In the genomic region with DNA sequence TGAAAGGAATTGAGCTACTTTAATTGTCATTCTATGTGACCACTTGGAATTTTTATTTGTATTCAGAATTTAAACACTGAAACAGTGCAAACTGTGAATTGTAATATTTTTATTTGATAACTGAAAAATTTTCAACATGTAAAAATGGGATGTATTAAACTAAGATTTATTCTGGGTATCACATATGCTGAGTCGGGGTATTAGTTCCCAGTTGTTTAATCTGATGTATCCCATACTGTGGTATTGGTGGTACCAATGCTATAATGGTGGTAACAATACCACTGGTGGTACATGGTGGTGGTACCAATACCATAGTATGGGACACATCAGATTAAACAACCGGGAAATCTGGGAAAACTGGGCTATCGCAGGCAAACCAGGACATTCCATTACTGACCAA, we compare ENCODE assay signal across 2 cellular contexts.
TF ChIP-seq lines count a peak whose summit lies in the region.

No MANE protein-coding gene starts in this region.

TF ChIP-seq in HepG2, 621 proteins besides CTCF, POLR2A, EP300 and RAD21:
- TF ChIP-seq ZIK1 (CRISPR knock-in tag; IDR thresholded peaks at IDR 0.05; ENCODE audit: borderline replicate concordance, low read depth): no peak
- TF ChIP-seq MAFF (IDR thresholded peaks at IDR 0.05; ENCODE audit: low read depth, low read length): peak; percentile 95
- no peak for TF ChIP-seq RELA (CRISPR knock-in tag; IDR thresholded peaks at IDR 0.05)
- TF ChIP-seq MAFK (conservative IDR thresholded peaks at IDR 0.05 in 1 of 2, IDR thresholded peaks at IDR 0.05 in 1 of 2; ENCODE audit: low read length in 2 of 2): peak; percentile 92 to 96
- TF ChIP-seq ZNF430 (CRISPR knock-in tag; IDR thresholded peaks at IDR 0.05): no peak
- TF ChIP-seq TBX2 (CRISPR knock-in tag; IDR thresholded peaks at IDR 0.05; ENCODE audit: borderline replicate concordance): no peak
- TF ChIP-seq RAD51 (IDR thresholded peaks at IDR 0.05; ENCODE audit: borderline replicate concordance): no peak
- no peak for TF ChIP-seq ZNF460 (CRISPR knock-in tag; IDR thresholded peaks at IDR 0.05; ENCODE audit: borderline replicate concordance)
- no peak for TF ChIP-seq ZNF256 (CRISPR knock-in tag; conservative IDR thresholded peaks at IDR 0.05)
- no peak for TF ChIP-seq CC2D1A (CRISPR knock-in tag; IDR thresholded peaks at IDR 0.05)
- TF ChIP-seq, protein P1, sequence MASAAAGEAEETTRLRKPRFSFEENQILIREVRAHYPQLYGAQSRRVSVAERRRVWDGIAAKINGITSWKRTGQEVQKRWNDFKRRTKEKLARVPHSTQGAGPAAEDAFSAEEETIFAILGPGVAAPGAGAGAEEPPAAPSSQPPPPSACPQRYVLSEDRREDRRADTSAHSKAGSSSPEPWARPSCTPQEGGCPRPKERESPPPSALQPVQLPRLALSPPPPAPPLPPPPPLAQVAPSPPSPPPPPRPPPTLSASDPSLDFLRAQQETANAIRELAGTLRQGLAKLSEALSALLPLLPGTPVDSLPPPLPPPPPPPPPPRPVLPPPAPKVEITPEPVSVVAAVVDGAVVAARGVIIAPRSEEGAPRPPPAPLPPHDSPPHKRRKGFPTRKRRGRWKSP (CRISPR knock-in tag; IDR thresholded peaks at IDR 0.05): no peak
- TF ChIP-seq ZNF296 (CRISPR knock-in tag; conservative IDR thresholded peaks at IDR 0.05): no peak
- TF ChIP-seq, protein P2, sequence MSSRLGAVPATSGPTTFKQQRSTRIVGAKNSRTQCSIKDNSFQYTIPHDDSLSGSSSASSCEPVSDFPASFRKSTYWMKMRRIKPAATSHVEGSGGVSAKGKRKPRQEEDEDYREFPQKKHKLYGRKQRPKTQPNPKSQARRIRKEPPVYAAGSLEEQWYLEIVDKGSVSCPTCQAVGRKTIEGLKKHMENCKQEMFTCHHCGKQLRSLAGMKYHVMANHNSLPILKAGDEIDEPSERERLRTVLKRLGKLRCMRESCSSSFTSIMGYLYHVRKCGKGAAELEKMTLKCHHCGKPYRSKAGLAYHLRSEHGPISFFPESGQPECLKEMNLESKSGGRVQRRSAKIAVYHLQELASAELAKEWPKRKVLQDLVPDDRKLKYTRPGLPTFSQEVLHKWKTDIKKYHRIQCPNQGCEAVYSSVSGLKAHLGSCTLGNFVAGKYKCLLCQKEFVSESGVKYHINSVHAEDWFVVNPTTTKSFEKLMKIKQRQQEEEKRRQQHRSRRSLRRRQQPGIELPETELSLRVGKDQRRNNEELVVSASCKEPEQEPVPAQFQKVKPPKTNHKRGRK (CRISPR knock-in tag; IDR thresholded peaks at IDR 0.05): no peak

TF ChIP-seq in IMR-90, 13 proteins besides CTCF, POLR2A, EP300 and RAD21:
- TF ChIP-seq SMC3 (IDR thresholded peaks at IDR 0.05; ENCODE audit: low read depth, low read length) (no peak), MAFK (IDR thresholded peaks at IDR 0.05; ENCODE audit: low read depth, low read length) (peak; percentile 93)
